Comparison of ENCODE assay signal across 13 cellular contexts in genomic region chr2:69499242-69499641, GRCh38.
DNase-seq lines count a peak whose midpoint lies in the region; ATAC-seq and TF ChIP-seq lines count a peak whose summit lies in the region.
"Had no signal": no experiment of that assay in that cellular context is flagged by ENCODE, and none has a peak within 500 bp of the region (broad histone marks: within the 10 kb centered on the region; RNA-seq: fewer than 3 reads in every experiment).

No MANE protein-coding gene starts in this region.

- peaks cover 0 to 8% (median 0%) of the 10 kb centered on the region in 11 experiments; a peak in 2 of 22 replicates for H4K20me1 ChIP-seq in BLaER1 treated with 17β-estradiol and CSF1 and Interleukin-3, amounts not matched to agents 10 nM and 100 nM

- H3K4me3 Mint-ChIP-seq in effector memory CD8-positive, alpha-beta T cell, result no peak overlapping the region

- peaks cover 72% of the 10 kb centered on the region for H3K36me3 Mint-ChIP-seq in effector memory CD8-positive, alpha-beta T cell (ENCODE audit: insufficient read depth)

- H3K4me1 Mint-ChIP-seq in effector memory CD8-positive, alpha-beta T cell (ENCODE audit: low read depth in 2 of 2), result peaks cover 10% of the 10 kb centered on the region in 2 donors

- peak overlapping the region in 2 of 11 experiments; percentile 44 to 57; a peak in 3 of 22 replicates for H3K9ac ChIP-seq in BLaER1 treated with 17β-estradiol and CSF1 and Interleukin-3, amounts not matched to agents 10 nM and 100 nM

- DNase-seq in NB4 (ENCODE audit: low read depth) (peak; percentile 64), KG1 (lab: John Stamatoyannopoulos, UW) (no peak), UCSD-AML1 (lab: John Stamatoyannopoulos, UW; ENCODE audit: unreplicated experiment) (no peak), omental fat pad (ENCODE audit: low spot score) (no peak)
- DNase-seq in effector memory CD8-positive, alpha-beta T cell, result no peak
- DNase-seq: left cardiac atrium; pancreas; PC-3; stimulated activated CD4-positive, alpha-beta T cell treated with anti-CD3 and anti-CD28 coated beads, Interleukin-4, amount 100 ng/mL, for 4 hours had no signal

- peaks cover 39 to 71% (median 47%) of the 10 kb centered on the region in 11 experiments for H3K36me3 ChIP-seq in BLaER1 treated with 17β-estradiol and CSF1 and Interleukin-3, amounts not matched to agents 10 nM and 100 nM

- H3K4me1 ChIP-seq in BLaER1 treated with 17β-estradiol and CSF1 and Interleukin-3, amounts not matched to agents 10 nM and 100 nM, result peaks cover 28 to 42% (median 38%) of the 10 kb centered on the region in 10 experiments
- H3K4me1 ChIP-seq: pancreas had no signal

- H3K27ac Mint-ChIP-seq in effector memory CD8-positive, alpha-beta T cell, result peak overlapping the region; percentile 33 to 89

- ATAC-seq in GM18868 (IDR thresholded peaks at IDR 0.05; ENCODE audit: unreplicated experiment) (peak; percentile 97), omental fat pad (ENCODE audit: low FRiP score) (no peak), esophagus mucosa (no peak)
- ATAC-seq in effector memory CD8-positive, alpha-beta T cell (replicated peaks), result no peak
- ATAC-seq: gastroesophageal sphincter, left cardiac atrium, PC-3 had no signal

- peak overlapping the region in 1 of 10 experiments; percentile 34; a peak in 1 of 20 replicates for H3K4me3 ChIP-seq in BLaER1 treated with 17β-estradiol and CSF1 and Interleukin-3, amounts not matched to agents 10 nM and 100 nM
- H3K4me3 ChIP-seq in NB4 (ENCODE audit: low read depth, low read length), result no peak overlapping the region
- H3K4me3 ChIP-seq: gastroesophageal sphincter, pancreas had no signal

- no peak for TF ChIP-seq POLR2A in NB4 (IDR thresholded peaks at IDR 0.05; ENCODE audit: extremely low read depth, insufficient read length)

- peak overlapping the region; percentile 41 to 84 (median 69) for H3K4me2 ChIP-seq in BLaER1 treated with 17β-estradiol and CSF1 and Interleukin-3, amounts not matched to agents 10 nM and 100 nM

- no peaks in the 10 kb centered on the region for H3K9me3 ChIP-seq in BLaER1 treated with 17β-estradiol and CSF1 and Interleukin-3, amounts not matched to agents 10 nM and 100 nM (replicated peaks in 1 of 11)
- H3K9me3 ChIP-seq: gastroesophageal sphincter, pancreas had no signal

- TF ChIP-seq CTCF in NB4 (IDR thresholded peaks at IDR 0.05; ENCODE audit: low read depth, low read length) (no peak), omental fat pad (IDR thresholded peaks at IDR 0.05) (no peak)

- peak overlapping the region in 5 of 11 experiments; percentile 11 to 68 (median 46); a peak in 7 of 22 replicates for H3K27ac ChIP-seq in BLaER1 treated with 17β-estradiol and CSF1 and Interleukin-3, amounts not matched to agents 10 nM and 100 nM
- H3K27ac ChIP-seq: gastroesophageal sphincter, pancreas had no signal

- H3K9me3 Mint-ChIP-seq in effector memory CD8-positive, alpha-beta T cell, result no peaks in the 10 kb centered on the region

- no peaks in the 10 kb centered on the region for H3K27me3 ChIP-seq in BLaER1 treated with 17β-estradiol and CSF1 and Interleukin-3, amounts not matched to agents 10 nM and 100 nM
- H3K27me3 ChIP-seq: gastroesophageal sphincter, pancreas had no signal

- no peaks in the 10 kb centered on the region for H3K27me3 Mint-ChIP-seq in effector memory CD8-positive, alpha-beta T cell
